Comparison of ENCODE assay signal across 10 cellular contexts in the genomic region with DNA sequence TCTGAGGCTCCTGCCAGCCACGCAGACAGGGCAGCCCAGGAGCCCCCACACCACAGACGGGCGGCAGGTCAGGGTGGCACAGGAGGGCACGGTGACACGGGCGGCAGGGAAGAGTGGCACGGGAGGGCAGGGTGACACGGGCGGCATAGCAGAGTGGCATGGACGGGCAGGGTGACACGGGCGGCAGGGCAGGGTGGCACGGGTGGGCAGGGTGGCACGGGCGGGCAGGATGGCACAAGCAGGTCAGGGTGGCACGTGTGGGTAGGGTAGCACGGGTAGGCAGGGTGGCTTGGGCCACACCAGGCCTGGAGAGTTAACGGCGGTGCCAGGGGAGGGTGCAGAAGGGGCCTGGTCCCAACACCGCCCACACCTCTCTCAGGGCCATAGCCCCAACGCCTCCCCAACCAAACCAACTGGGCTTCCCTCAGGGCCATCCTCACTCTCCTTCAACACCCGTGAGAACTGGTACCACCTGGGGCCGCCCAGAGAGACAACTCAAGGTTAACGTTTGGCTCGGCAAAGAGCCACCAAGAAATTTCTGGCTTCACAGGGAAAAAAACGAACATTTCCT. TPM values are rescaled to one million over a fixed set of nuclear protein-coding genes. Genes with fewer than 3 reads are reported as not detected.
DNase-seq lines count a peak whose midpoint lies in the region; ATAC-seq and TF ChIP-seq lines count a peak whose summit lies in the region.
"Had no signal": no experiment of that assay in that cellular context is flagged by ENCODE, and none has a peak within 500 bp of the region (broad histone marks: within the 10 kb centered on the region; RNA-seq: fewer than 3 reads in every experiment).

No MANE protein-coding gene starts in this region.

- H3K27me3 ChIP-seq in DND-41 (ENCODE audit: insufficient read depth, low read length, poor library complexity) (no peaks in the 10 kb centered on the region), gastroesophageal sphincter (no peaks in the 10 kb centered on the region), psoas muscle (ENCODE audit: insufficient read depth in 3 of 3, low read length in 2 of 3) (no peaks in the 10 kb centered on the region)

- peaks cover 91% of the 10 kb centered on the region for H3K79me2 ChIP-seq in DND-41 (ENCODE audit: insufficient read depth, low read length)

- no peak overlapping the region for H2AFZ ChIP-seq in DND-41 (ENCODE audit: low read depth, low read length)

- TF ChIP-seq CTCF in DND-41 (IDR thresholded peaks at IDR 0.05; ENCODE audit: borderline replicate concordance, extremely low read depth, low read length, poor library complexity, severe bottlenecking) (no peak), gastroesophageal sphincter (IDR thresholded peaks at IDR 0.05) (no peak), psoas muscle (IDR thresholded peaks at IDR 0.05) (no peak)

- DNase-seq in DND-41 (no peak), psoas muscle (peak; percentile 13 to 58), cerebellum (ENCODE audit: low spot score) (no peak), C1 segment of cervical spinal cord (lab: John Stamatoyannopoulos, UW) (no peak)
- DNase-seq: Karpas-422, SHP77 treated with DMSO at 0.1 percent for 48 hours had no signal

- H3K4me1 ChIP-seq in DND-41 (ENCODE audit: insufficient read depth, low read length) (peaks cover 44% of the 10 kb centered on the region), gastroesophageal sphincter (peaks cover 9 to 84% (median 52%) of the 10 kb centered on the region in 3 donors), psoas muscle (peaks cover 65% of the 10 kb centered on the region)

- H3K9me3 ChIP-seq in DND-41 (ENCODE audit: insufficient read depth, low read length, severe bottlenecking): no peaks in the 10 kb centered on the region
- H3K9me3 ChIP-seq in gastroesophageal sphincter: no peaks in the 10 kb centered on the region
- no peaks in the 10 kb centered on the region for H3K9me3 ChIP-seq in psoas muscle

- 79 to 85% methylated on average over 10 to 12 of the region's 26 CpGs for WGBS in gastroesophageal sphincter (ENCODE audit: low coverage in 1 of 2), 2 donors
- WGBS in psoas muscle, 3 donors: 55 to 80% (median 72%) methylated on average over 24 to 26 of the region's 26 CpGs

- peaks cover 69% of the 10 kb centered on the region for H4K20me1 ChIP-seq in DND-41 (ENCODE audit: insufficient read depth, low read length)

- TF ChIP-seq POLR2A in Raji (IDR thresholded peaks at IDR 0.05; ENCODE audit: insufficient read depth, low read depth, low read length): 0 out of 2 replicates have a peak, but pooled peaks have one; percentile 6
- TF ChIP-seq POLR2A in gastroesophageal sphincter (IDR thresholded peaks at IDR 0.05): no peak

- peak overlapping the region; percentile 97 for H3K27ac ChIP-seq in DND-41 (ENCODE audit: low read length)
- H3K27ac ChIP-seq in gastroesophageal sphincter: peak overlapping the region in 3 of 4 donors; percentile 98 to 99 (median 98)
- peak overlapping the region; percentile 93 for H3K27ac ChIP-seq in psoas muscle

- ATAC-seq in DND-41 (ENCODE audit: insufficient read depth, low read depth): no peak
- no peak for ATAC-seq in gastroesophageal sphincter
- ATAC-seq in psoas muscle: no peak
- ATAC-seq in HG03457 (IDR thresholded peaks at IDR 0.05; ENCODE audit: unreplicated experiment): no peak
- ATAC-seq in GM18520 (IDR thresholded peaks at IDR 0.05; ENCODE audit: unreplicated experiment): no peak

- intact Hi-C loops in psoas muscle (cut with DNase I): loop anchor here (5.0 kb wide), 1 partner anchor 78 kb away; no protein-coding TSS in a partner anchor

- H3K36me3 ChIP-seq in DND-41 (ENCODE audit: insufficient read depth, low read length): peaks cover 87% of the 10 kb centered on the region
- peaks cover 0 to 12% of the 10 kb centered on the region in 2 donors for H3K36me3 ChIP-seq in gastroesophageal sphincter
- H3K36me3 ChIP-seq in psoas muscle (ENCODE audit: insufficient read depth in 1 of 2, low read depth in 1 of 2): peaks cover 0 to 9% of the 10 kb centered on the region in 2 donors

- peak overlapping the region; percentile 99; the same call in 1 of the 2 replicates for H3K9ac ChIP-seq in DND-41 (ENCODE audit: low read depth, low read length)

- no peak for TF ChIP-seq EP300 in gastroesophageal sphincter (IDR thresholded peaks at IDR 0.05)

- H3K4me3 ChIP-seq in DND-41 (ENCODE audit: low read depth in 1 of 2, low read length in 2 of 2) (no peak overlapping the region; a peak in 1 of 4 replicates), gastroesophageal sphincter (peak overlapping the region in 1 of 2 donors; percentile 95), psoas muscle (peak overlapping the region; percentile 84)

- H3K4me2 ChIP-seq in DND-41 (ENCODE audit: insufficient read depth, low read length): peak overlapping the region; percentile 70

RNA-seq across cellular contexts. Expression of a gene that starts 3.4 kb away (rescaled TPM):
- total RNA-seq in gastroesophageal sphincter: 100 to 1,000 TPM; 126 to 271 (median 164) TPM
- total RNA-seq in psoas muscle: 100 to 1,000 TPM; 122 to 165 (median 142) TPM
- polyA plus RNA-seq in psoas muscle: 100 to 1,000 TPM; 109 to 156 (median 116) TPM
- total RNA-seq in cerebellum: 163 TPM

RNA-seq across cellular contexts. Expression of a gene that starts 44.1 kb away (rescaled TPM):
- 10 to 100 TPM; 47.2 to 62.1 (median 53.9) TPM for total RNA-seq in gastroesophageal sphincter
- total RNA-seq in psoas muscle: 10 to 100 TPM; 26.7 to 39.6 (median 33.2) TPM
- 10 to 100 TPM; 30.3 to 41.6 (median 38.9) TPM for polyA plus RNA-seq in psoas muscle
- total RNA-seq in cerebellum: 29.5 TPM

Comparison
In these comparisons a context has a peak if more than half of its experiments do, and no peak if none do; other contexts are left out.
1. DNase-seq: peak in psoas muscle (2 of 2); none in DND-41 (single experiment), cerebellum (single experiment) and C1 segment of cervical spinal cord (0 of 14).
2. Peak in every context shown above with its lines, with median percentiles within 50 percentile points of each other: H3K27ac ChIP-seq.